Comparison of ENCODE assay signal across 8 cellular contexts in the genomic region with DNA sequence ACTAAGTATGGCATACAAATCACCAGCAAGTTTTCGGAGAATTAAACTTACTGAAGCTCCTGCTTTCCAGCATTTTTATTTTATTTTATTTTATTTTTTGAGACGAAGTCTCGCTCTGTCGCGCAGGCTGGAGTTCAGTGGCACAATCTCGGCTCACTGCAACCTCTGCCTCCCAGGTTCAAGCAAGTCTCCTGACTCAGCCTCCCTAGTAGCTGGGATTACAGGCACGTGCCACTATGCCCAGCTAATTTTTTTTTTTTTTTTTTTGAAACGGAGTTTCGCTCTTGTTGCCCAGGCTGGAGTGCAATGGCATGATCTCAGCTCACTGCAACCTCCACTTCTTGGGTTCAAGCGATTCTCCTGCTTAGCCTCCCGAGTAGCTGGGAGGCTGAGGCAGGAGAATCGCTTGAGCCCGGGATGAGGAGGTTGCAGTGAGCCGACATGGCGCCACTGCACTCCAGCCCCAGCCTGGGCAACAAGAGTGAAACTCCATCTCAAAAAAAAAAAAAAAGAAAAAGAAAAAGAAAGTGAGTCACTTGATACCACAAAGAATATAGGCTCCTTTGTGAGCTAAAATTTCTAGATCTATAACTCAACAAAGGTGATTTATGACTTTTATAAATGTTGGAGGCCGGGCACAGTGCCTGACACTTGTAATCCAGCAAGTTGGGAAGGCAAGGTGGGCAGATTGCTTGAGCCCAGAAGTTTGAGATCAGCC. TPM values are rescaled to one million over a fixed set of nuclear protein-coding genes. Genes with fewer than 3 reads are reported as not detected.
DNase-seq lines count a peak whose midpoint lies in the region; ATAC-seq and TF ChIP-seq lines count a peak whose summit lies in the region.
"Not testable (repeated sequence)": the region's sequence is repeated elsewhere in the genome, so short reads cannot be mapped to it uniquely, and the experiment has no call there.

No MANE protein-coding gene starts in this region.

- not testable (repeated sequence) for H3K79me2 ChIP-seq in ACC112 (ENCODE audit: control insufficient read depth, insufficient read depth, low read length, unreplicated experiment)

- BruUV-seq in MCF 10A (replicated peaks; lab: Mats Ljungman, UMichigan) = not testable (repeated sequence)

- ATAC-seq in GM18867 (IDR thresholded peaks at IDR 0.05; ENCODE audit: unreplicated experiment) (peak; percentile 33), GM21529 (IDR thresholded peaks at IDR 0.05; ENCODE audit: unreplicated experiment) (peak; percentile 19), HG03135 (IDR thresholded peaks at IDR 0.05; ENCODE audit: unreplicated experiment) (peak; percentile 26)

- not testable (repeated sequence) for H3K9me3 ChIP-seq in spleen

- H2AFZ ChIP-seq in ACC112 (ENCODE audit: low read length, unreplicated experiment) = not testable (repeated sequence)

- H3K27me3 Mint-ChIP-seq in activated CD4-positive, alpha-beta T cell treated with anti-CD3 and anti-CD28 coated beads, Interleukin-2, amount 10 ng/mL, durations not matched to agents 24 days and 14 days; MCF 10A (ENCODE audit: insufficient read depth, unreplicated experiment): not testable (repeated sequence)

- POLR2A ChIA-PET in MCF 10A (lab: Yijun Ruan, JAX) = interaction anchor here (0.8 to 6.8 kb wide), 10 partner anchors 8 to 304 kb away, joined by 3 to 69 read pairs (median 3); partner anchors contain the start of genes MCM8, SHLD1 and TRMT6

- intact Hi-C loops in activated CD4-positive, alpha-beta T cell treated with anti-CD3 and anti-CD28 coated beads, Interleukin-2, amount 10 ng/mL, durations not matched to agents 24 days and 14 days (cut with micrococcal nuclease); MCF 10A (cut with micrococcal nuclease); spleen (cut with DNase I; ENCODE audit: low total_unique reads): not testable (repeated sequence)

- H3K27ac ChIP-seq in ACC112 (ENCODE audit: low read depth, low read length) = peak overlapping the region; percentile 96
- peak overlapping the region; percentile 63 to 90 (median 82) for H3K27ac ChIP-seq in spleen

- H3K4me3 ChIP-seq in ACC112 (ENCODE audit: low read depth, low read length) = not testable (repeated sequence)
- peak overlapping the region in 1 of 8 donors; percentile 43 for H3K4me3 ChIP-seq in spleen

- H3K4me1 ChIP-seq in ACC112 (ENCODE audit: control insufficient read depth, insufficient read depth, low read length, unreplicated experiment) (peaks cover 24% of the 10 kb centered on the region), spleen (peaks cover 22 to 92% (median 62%) of the 10 kb centered on the region in 6 donors)

- CTCF ChIA-PET in MCF 10A (lab: Yijun Ruan, JAX) = interaction anchor here (0.6 to 2.3 kb wide), 5 partner anchors 10 to 142 kb away, joined by 3 to 9 read pairs (median 5); no protein-coding TSS in a partner anchor

- DNase-seq in NOMO-1 treated with DMSO at 0.1 percent for 48 hours (lab: John Stamatoyannopoulos, UW; ENCODE audit: unreplicated experiment) = peak; percentile 16
- not testable (repeated sequence) for DNase-seq in activated CD4-positive, alpha-beta T cell treated with anti-CD3 and anti-CD28 coated beads, Interleukin-2, amount 10 ng/mL, durations not matched to agents 24 days and 14 days; spleen
- peak; percentile 31 for DNase-seq in MCF 10A (ENCODE audit: unreplicated experiment)

- peaks cover 14% of the 10 kb centered on the region for H3K4me1 Mint-ChIP-seq in activated CD4-positive, alpha-beta T cell treated with anti-CD3 and anti-CD28 coated beads, Interleukin-2, amount 10 ng/mL, durations not matched to agents 24 days and 14 days
- H3K4me1 Mint-ChIP-seq in MCF 10A (ENCODE audit: insufficient read depth, unreplicated experiment) = peaks cover 19% of the 10 kb centered on the region

- H3K4me3 Mint-ChIP-seq in activated CD4-positive, alpha-beta T cell treated with anti-CD3 and anti-CD28 coated beads, Interleukin-2, amount 10 ng/mL, durations not matched to agents 24 days and 14 days; MCF 10A (ENCODE audit: unreplicated experiment): not testable (repeated sequence)

- H3K27me3 ChIP-seq in ACC112 (ENCODE audit: insufficient read depth, low read length); spleen (replicated peaks in 1 of 7): not testable (repeated sequence)

- 79 to 89% (median 84%) methylated on average over 16 of the region's 16 CpGs for WGBS in spleen, 5 donors

- H3K36me3 Mint-ChIP-seq in activated CD4-positive, alpha-beta T cell treated with anti-CD3 and anti-CD28 coated beads, Interleukin-2, amount 10 ng/mL, durations not matched to agents 24 days and 14 days (ENCODE audit: low read depth); MCF 10A (ENCODE audit: insufficient read depth, unreplicated experiment): not testable (repeated sequence)

- TF ChIP-seq CTCF in MCF 10A (IDR thresholded peaks at IDR 0.05; ENCODE audit: unreplicated experiment); spleen (IDR thresholded peaks at IDR 0.05 in 8 of 11, conservative IDR thresholded peaks at IDR 0.05 in 3 of 11): not testable (repeated sequence)

- not testable (repeated sequence) for TF ChIP-seq POLR2A in spleen (IDR thresholded peaks at IDR 0.05)

- H3K36me3 ChIP-seq in ACC112 (ENCODE audit: insufficient read depth, low read length); spleen: not testable (repeated sequence)

- H3K9me3 Mint-ChIP-seq in activated CD4-positive, alpha-beta T cell treated with anti-CD3 and anti-CD28 coated beads, Interleukin-2, amount 10 ng/mL, durations not matched to agents 24 days and 14 days; MCF 10A (ENCODE audit: unreplicated experiment): not testable (repeated sequence)

- peak overlapping the region; percentile 48 for H3K27ac Mint-ChIP-seq in activated CD4-positive, alpha-beta T cell treated with anti-CD3 and anti-CD28 coated beads, Interleukin-2, amount 10 ng/mL, durations not matched to agents 24 days and 14 days
- peak overlapping the region; percentile 90 for H3K27ac Mint-ChIP-seq in MCF 10A (ENCODE audit: low read depth, unreplicated experiment)

RNA-seq across cellular contexts. Expression of gene GPCPD1, which starts 35.4 kb away (rescaled TPM):
- total RNA-seq in activated CD4-positive, alpha-beta T cell treated with anti-CD3 and anti-CD28 coated beads, Interleukin-2, amount 10 ng/mL, durations not matched to agents 24 days and 14 days = 34.8 and 37.7 TPM in 2 replicates
- 35.4 and 63.8 TPM in 2 replicates for total RNA-seq in MCF 10A (2022)
- 100 to 1,000 TPM in 1 of 7 donors, 10 to 100 TPM in 6; 49.6 to 129 (median 85.3) TPM for total RNA-seq in spleen
- polyA plus RNA-seq in spleen = 10 to 100 TPM; 31.3 to 47.2 (median 33.9) TPM
